ENCODE assay signal across 9 cellular contexts in the genomic region with DNA sequence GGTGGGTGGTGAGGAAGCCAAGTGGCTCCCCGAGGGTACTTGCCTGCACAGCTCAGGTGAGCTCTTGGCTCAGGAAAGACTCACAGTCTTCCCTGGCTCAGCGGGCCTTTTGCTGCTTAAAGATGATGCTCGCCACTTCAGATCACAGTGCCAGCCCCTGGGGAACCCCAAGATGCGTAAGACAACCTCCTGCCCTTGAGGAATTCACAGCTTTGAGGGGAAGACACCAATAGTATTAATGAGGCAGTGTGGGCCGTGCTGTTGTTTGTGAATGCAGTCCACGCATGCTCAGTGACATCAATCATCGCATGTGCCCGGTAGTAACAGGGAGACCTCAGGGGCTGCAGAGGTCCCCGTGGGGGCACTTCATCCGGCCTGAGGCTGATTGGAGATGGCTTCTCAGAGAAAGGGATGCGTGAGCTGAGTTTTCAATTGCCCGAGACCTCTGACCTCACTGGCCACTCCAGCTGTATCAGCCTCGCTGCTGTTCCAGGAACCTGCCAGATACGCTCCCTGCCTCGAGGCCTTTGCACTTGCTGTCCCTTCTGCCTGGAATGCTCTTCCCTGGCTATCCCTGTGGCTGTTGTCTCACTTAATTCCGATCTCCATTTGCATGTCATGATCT. TPM values are rescaled to one million over a fixed set of nuclear protein-coding genes. Genes with fewer than 3 reads are reported as not detected.
DNase-seq lines count a peak whose midpoint lies in the region; ATAC-seq and TF ChIP-seq lines count a peak whose summit lies in the region.
"Had no signal": no experiment of that assay in that cellular context is flagged by ENCODE, and none has a peak within 500 bp of the region (broad histone marks: within the 10 kb centered on the region; RNA-seq: fewer than 3 reads in every experiment).

No MANE protein-coding gene starts in this region.

- peak; percentile 55 for DNase-seq in HCEC 1CT
- DNase-seq in colonic mucosa = no peak
- peak; percentile 72 to 80 for DNase-seq in lung microvascular endothelial cell (ENCODE audit: low read depth in 2 of 2)
- no peak for DNase-seq in activated T-cell treated with anti-CD3 and anti-CD28 coated beads, Interleukin-2, amount 50 U/mL, for 1 hour
- DNase-seq in GM13977 (ENCODE audit: low spot score) = no peak
- DNase-seq in activated CD8-positive, alpha-beta memory T cell treated with anti-CD3 and anti-CD28 coated beads, Interleukin-2, amount 10 ng/mL, durations not matched to agents 7 days and 5 days = no peak

- ATAC-seq in stimulated activated memory B cell treated with anti-CD40 and anti-IgM and Interleukin-4, amounts not matched to agents 10 μg/mL and 1 μg/mL and 100 μg/mL, for 72 hours = peak; percentile 18
- ATAC-seq in GM18868 (IDR thresholded peaks at IDR 0.05; ENCODE audit: unreplicated experiment) = no peak
- no peak for ATAC-seq in activated CD8-positive, alpha-beta memory T cell treated with anti-CD3 and anti-CD28 coated beads, Interleukin-2, amount 10 ng/mL, durations not matched to agents 7 days and 5 days

- TF ChIP-seq CTCF in colonic mucosa (IDR thresholded peaks at IDR 0.05) (no peak), GM13977 (IDR thresholded peaks at IDR 0.05; ENCODE audit: extremely low read depth, insufficient read depth, missing control alignments) (no peak)

- H3K36me3 Mint-ChIP-seq in stimulated activated memory B cell treated with anti-CD40 and anti-IgM and Interleukin-4, amounts not matched to agents 10 μg/mL and 1 μg/mL and 100 μg/mL, for 72 hours = peaks cover 7% of the 10 kb centered on the region
- no peaks in the 10 kb centered on the region for H3K36me3 Mint-ChIP-seq in activated CD8-positive, alpha-beta memory T cell treated with anti-CD3 and anti-CD28 coated beads, Interleukin-2, amount 10 ng/mL, durations not matched to agents 7 days and 5 days
- H3K36me3 Mint-ChIP-seq: brain had no signal

- CTCF ChIA-PET in activated CD8-positive, alpha-beta memory T cell treated with anti-CD3 and anti-CD28 coated beads, Interleukin-2, amount 10 ng/mL, durations not matched to agents 7 days and 5 days (lab: Charles Lee) = no interaction called here

- no peak overlapping the region for H3K4me3 ChIP-seq in colonic mucosa

- in situ Hi-C loops in GM13977 (cut with MboI; ENCODE audit: low pct_unique_long_range_greater_than_20kb, low sequenced_read_pairs, unreplicated experiment) = no loop called here

- H3K9me3 ChIP-seq in colonic mucosa = no peaks in the 10 kb centered on the region

- no peak overlapping the region for H3K27ac Mint-ChIP-seq in stimulated activated memory B cell treated with anti-CD40 and anti-IgM and Interleukin-4, amounts not matched to agents 10 μg/mL and 1 μg/mL and 100 μg/mL, for 72 hours
- no peak overlapping the region for H3K27ac Mint-ChIP-seq in activated CD8-positive, alpha-beta memory T cell treated with anti-CD3 and anti-CD28 coated beads, Interleukin-2, amount 10 ng/mL, durations not matched to agents 7 days and 5 days
- H3K27ac Mint-ChIP-seq: brain had no signal

- H3K9me3 Mint-ChIP-seq in stimulated activated memory B cell treated with anti-CD40 and anti-IgM and Interleukin-4, amounts not matched to agents 10 μg/mL and 1 μg/mL and 100 μg/mL, for 72 hours = no peaks in the 10 kb centered on the region
- H3K9me3 Mint-ChIP-seq in activated CD8-positive, alpha-beta memory T cell treated with anti-CD3 and anti-CD28 coated beads, Interleukin-2, amount 10 ng/mL, durations not matched to agents 7 days and 5 days (ENCODE audit: low read depth) = no peaks in the 10 kb centered on the region
- H3K9me3 Mint-ChIP-seq: brain had no signal

- no peak overlapping the region for H3K4me3 Mint-ChIP-seq in stimulated activated memory B cell treated with anti-CD40 and anti-IgM and Interleukin-4, amounts not matched to agents 10 μg/mL and 1 μg/mL and 100 μg/mL, for 72 hours
- H3K4me3 Mint-ChIP-seq in activated CD8-positive, alpha-beta memory T cell treated with anti-CD3 and anti-CD28 coated beads, Interleukin-2, amount 10 ng/mL, durations not matched to agents 7 days and 5 days = no peak overlapping the region
- H3K4me3 Mint-ChIP-seq: brain had no signal

- peaks cover 6% of the 10 kb centered on the region for H3K4me1 ChIP-seq in colonic mucosa

- peaks cover 30% of the 10 kb centered on the region for H3K4me1 Mint-ChIP-seq in stimulated activated memory B cell treated with anti-CD40 and anti-IgM and Interleukin-4, amounts not matched to agents 10 μg/mL and 1 μg/mL and 100 μg/mL, for 72 hours
- H3K4me1 Mint-ChIP-seq in activated CD8-positive, alpha-beta memory T cell treated with anti-CD3 and anti-CD28 coated beads, Interleukin-2, amount 10 ng/mL, durations not matched to agents 7 days and 5 days = peaks cover 12% of the 10 kb centered on the region

- no peaks in the 10 kb centered on the region for H3K27me3 ChIP-seq in colonic mucosa

- intact Hi-C loops in colonic mucosa (cut with DNase I) = no loop called here

- H3K36me3 ChIP-seq in colonic mucosa = no peaks in the 10 kb centered on the region

- H3K9ac ChIP-seq in colonic mucosa (ENCODE audit: low read depth in 2 of 2, low read length in 2 of 2) = peak overlapping the region; percentile 30 to 41

- H3K27ac ChIP-seq in colonic mucosa = peak overlapping the region; percentile 59

- H3K27me3 Mint-ChIP-seq in stimulated activated memory B cell treated with anti-CD40 and anti-IgM and Interleukin-4, amounts not matched to agents 10 μg/mL and 1 μg/mL and 100 μg/mL, for 72 hours = no peaks in the 10 kb centered on the region
- H3K27me3 Mint-ChIP-seq in activated CD8-positive, alpha-beta memory T cell treated with anti-CD3 and anti-CD28 coated beads, Interleukin-2, amount 10 ng/mL, durations not matched to agents 7 days and 5 days = no peaks in the 10 kb centered on the region
- H3K27me3 Mint-ChIP-seq: brain had no signal

RNA-seq across cellular contexts. Expression of a gene that starts 36.9 kb away (rescaled TPM):
- 100 to 1,000 TPM; 173 to 191 TPM for total RNA-seq in colonic mucosa
- total RNA-seq in lung microvascular endothelial cell = 51.0 and 81.3 TPM in 2 replicates
- 10 to 100 TPM; 30.9 to 34.7 TPM for total RNA-seq in activated CD8-positive, alpha-beta memory T cell treated with anti-CD3 and anti-CD28 coated beads, Interleukin-2, amount 10 ng/mL, durations not matched to agents 7 days and 5 days

Comparison
In these comparisons a context has a peak if more than half of its experiments do, and no peak if none do; other contexts are left out.
1. DNase-seq: peak in HCEC 1CT (single experiment) and lung microvascular endothelial cell (2 of 2); none in colonic mucosa (single experiment), activated T-cell treated with anti-CD3 and anti-CD28 coated beads, Interleukin-2, amount 50 U/mL, for 1 hour (single experiment), GM13977 (single experiment) and activated CD8-positive, alpha-beta memory T cell treated with anti-CD3 and anti-CD28 coated beads, Interleukin-2, amount 10 ng/mL, durations not matched to agents 7 days and 5 days (single experiment).